Comparison of ENCODE assay signal across 8 cellular contexts in the genomic region with DNA sequence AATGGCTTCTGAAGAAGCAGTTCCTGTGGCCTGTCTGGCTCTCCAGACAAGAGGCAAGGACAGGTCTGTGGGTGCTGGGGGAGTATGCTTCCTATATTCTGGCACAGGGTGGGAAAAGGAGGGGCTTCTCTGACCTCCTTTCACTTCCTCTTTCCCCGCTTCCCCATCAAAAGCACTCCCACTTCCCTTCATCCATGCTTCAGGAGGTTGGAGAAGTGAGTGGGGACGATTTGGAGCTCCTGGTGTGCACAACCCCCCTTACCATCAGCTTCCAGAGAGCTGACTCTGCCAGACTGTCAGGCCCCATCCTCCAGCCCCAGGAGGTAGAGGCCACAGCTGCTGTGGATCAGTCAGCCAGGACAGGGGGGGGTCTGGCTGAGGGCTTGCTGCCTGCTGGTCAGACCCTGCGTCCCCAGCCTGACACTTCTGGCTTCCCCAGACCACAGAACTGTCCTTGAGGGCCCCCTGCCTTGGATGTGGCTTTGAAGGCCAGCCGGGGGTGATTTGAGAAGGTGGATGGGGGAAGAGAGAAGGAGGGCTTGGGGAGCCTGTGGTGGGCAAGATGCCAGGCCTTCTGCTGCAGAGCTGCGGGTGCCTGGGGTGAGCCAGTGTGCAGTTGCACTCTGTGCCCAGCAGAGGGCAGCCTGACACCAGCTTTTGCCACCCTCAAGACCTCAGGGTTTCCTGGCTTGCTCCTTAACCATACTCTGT. TPM values are rescaled to one million over a fixed set of nuclear protein-coding genes. Genes with fewer than 3 reads are reported as not detected.
DNase-seq lines count a peak whose midpoint lies in the region; ATAC-seq, FAIRE-seq and TF ChIP-seq lines count a peak whose summit lies in the region.

No MANE protein-coding gene starts in this region.

- FAIRE-seq in A549 (lab: Jason Lieb, UNC) (no peak), GM19239 (lab: Jason Lieb, UNC) (peak; percentile 94)

- peak; percentile 79 for TF ChIP-seq CTCF in A549 (IDR thresholded peaks at IDR 0.05)
- TF ChIP-seq CTCF in ascending aorta (IDR thresholded peaks at IDR 0.05): peak; percentile 98 to 99 (median 99)
- peak; percentile 97 to 100 (median 98) for TF ChIP-seq CTCF in uterus (IDR thresholded peaks at IDR 0.05)

- no peak overlapping the region for H3K4me3 ChIP-seq in A549
- no peak overlapping the region for H3K4me3 ChIP-seq in ascending aorta
- H3K4me3 ChIP-seq in uterus: no peak overlapping the region

- peaks cover 23% of the 10 kb centered on the region for H3K4me1 ChIP-seq in A549
- H3K4me1 ChIP-seq in ascending aorta: peaks cover 0 to 15% of the 10 kb centered on the region in 2 donors
- H3K4me1 ChIP-seq in uterus: peaks cover 4 to 12% of the 10 kb centered on the region in 2 donors

- no peak for TF ChIP-seq EP300 in A549 (IDR thresholded peaks at IDR 0.05)

- H3K36me3 ChIP-seq in ascending aorta: peaks cover 51 to 63% of the 10 kb centered on the region in 2 donors
- no peaks in the 10 kb centered on the region for H3K36me3 ChIP-seq in uterus

- DNase-seq in A549 (ENCODE audit: low read depth in 1 of 2, low spot score in 1 of 2) (peak; percentile 76 to 80), GM19239 (ENCODE audit: insufficient read length, low spot score) (peak; percentile 86), NCI-H146 (lab: John Stamatoyannopoulos, UW) (peak; percentile 56), T-helper 22 cell (ENCODE audit: low read depth) (peak; percentile 42), ascending aorta (ENCODE audit: low spot score in 2 of 2) (peak; percentile 46 to 88), left ventricle myocardium superior (peak; percentile 88), renal cortical epithelial cell (ENCODE audit: low read depth) (peak; percentile 75), uterus (peak; percentile 86 to 92)

- CTCF ChIA-PET in A549 (lab: Yijun Ruan, JAX): interaction anchor here (0.5 to 10.6 kb wide), 49 partner anchors 9 to 879 kb away, joined by 3 to 215 read pairs (median 4); a partner anchor contains a TSS

- peak; percentile 81 to 93 for ATAC-seq in A549
- peak; percentile 85 for ATAC-seq in left ventricle myocardium superior

- peak; percentile 82 to 92 for TF ChIP-seq RAD21 in A549 (conservative IDR thresholded peaks at IDR 0.05 in 1 of 2, IDR thresholded peaks at IDR 0.05 in 1 of 2)

- intact Hi-C loops in ascending aorta (cut with DNase I): loop anchor here (1.0 to 2.0 kb wide), 2 partner anchors 95 to 304 kb away; a partner anchor contains a TSS
- intact Hi-C loops in left ventricle myocardium superior (cut with micrococcal nuclease): loop anchor here (5.0 kb wide), 2 partner anchors 97 to 307 kb away; no protein-coding TSS in a partner anchor
- intact Hi-C loops in uterus (cut with DNase I; ENCODE audit: low total_unique reads): loop anchor here (5.0 to 10.0 kb wide), 2 partner anchors 87 to 364 kb away; no protein-coding TSS in a partner anchor

- no peaks in the 10 kb centered on the region for H3K27me3 ChIP-seq in ascending aorta
- no peaks in the 10 kb centered on the region for H3K27me3 ChIP-seq in uterus

- POLR2A ChIA-PET in A549 (lab: Yijun Ruan, JAX): interaction anchor here (0.6 kb wide), 1 partner anchor 93 kb away, joined by 3 read pairs; no protein-coding TSS in a partner anchor

- peak overlapping the region; percentile 30; the same call in 1 of the 3 replicates for H3K4me2 ChIP-seq in A549

- TF ChIP-seq POLR2A in A549 (IDR thresholded peaks at IDR 0.05; ENCODE audit: low read length) (no peak), uterus (IDR thresholded peaks at IDR 0.05) (no peak)

- H3K27ac ChIP-seq in A549 (peak overlapping the region; percentile 55 to 71; a peak in 5 of 6 replicates), ascending aorta (peak overlapping the region; percentile 67 to 71), uterus (peak overlapping the region; percentile 84 to 89)

- WGBS in A549 (ENCODE audit: missing lambda C conversion rate): 46% methylated on average over 3 of the region's 5 CpGs

- H3K9me3 ChIP-seq in A549 (no peaks in the 10 kb centered on the region), ascending aorta (no peaks in the 10 kb centered on the region), uterus (no peaks in the 10 kb centered on the region)

TF ChIP-seq in A549, 52 proteins besides CTCF, POLR2A, EP300 and RAD21:
- TF ChIP-seq SMC3 (IDR thresholded peaks at IDR 0.05) (peak; percentile 75), MAFK (IDR thresholded peaks at IDR 0.05; ENCODE audit: partially characterized antibody) (no peak)

RNA-seq across cellular contexts. Expression of a gene that starts 21.5 kb away (rescaled TPM):
- polyA plus RNA-seq in A549 (2011; rRNA removed) (27.1 and 28.4 TPM in 2 replicates), A549 (2017; fragmentation: RNase III; extraction: RNeasy Plus Mini Kit Qiagen cat#74134 plus additional on column Dnase treatment) (29.7 to 32.0 TPM (median 30.0 TPM) in 3 replicates)
- polyA plus RNA-seq in A549 (2012; cell fraction: cytosol; rRNA removed): 46.5 and 61.8 TPM in 2 replicates
- polyA plus RNA-seq in A549 (2012; cell fraction: nucleus; rRNA removed): 62.1 and 74.3 TPM in 2 replicates
- polyA minus RNA-seq in A549 (2011; rRNA and poly(A)+ RNA removed): 57.5 and 61.8 TPM in 2 replicates
- total RNA-seq in ascending aorta (28.6 TPM), left ventricle myocardium superior (19.9 TPM), renal cortical epithelial cell (18.4 and 30.8 TPM in 2 replicates), uterus (10 to 100 TPM in 2 of 4 donors, 1 to 10 TPM in 2; 9.7 to 43.9 (median 18.6) TPM)

RNA-seq across cellular contexts. Expression of a gene that starts 41.3 kb away (rescaled TPM):
- polyA plus RNA-seq in A549 (2011; rRNA removed): 0.50 and 0.80 TPM in 2 replicates
- 0.94 and 1.0 TPM in 2 replicates for polyA plus RNA-seq in A549 (2012; cell fraction: cytosol; rRNA removed)
- polyA plus RNA-seq in A549 (2012; cell fraction: nucleus; rRNA removed): 4.8 and 5.8 TPM in 2 replicates
- 0.50 to 0.76 TPM (median 0.58 TPM) in 3 replicates for polyA plus RNA-seq in A549 (2017; fragmentation: RNase III; extraction: RNeasy Plus Mini Kit Qiagen cat#74134 plus additional on column Dnase treatment)
- 0.37 and 0.73 TPM in 2 replicates for polyA minus RNA-seq in A549 (2011; rRNA and poly(A)+ RNA removed)
- 0.21 TPM for total RNA-seq in ascending aorta
- 1.1 TPM for total RNA-seq in left ventricle myocardium superior
- total RNA-seq in renal cortical epithelial cell: 9.0 and 25.4 TPM in 2 replicates
- 10 to 100 TPM in 1 of 4 donors, 1 to 10 TPM in 2, not detected in 1; 1.6 to 11.3 (median 4.8) TPM for total RNA-seq in uterus
